In the genomic region with DNA sequence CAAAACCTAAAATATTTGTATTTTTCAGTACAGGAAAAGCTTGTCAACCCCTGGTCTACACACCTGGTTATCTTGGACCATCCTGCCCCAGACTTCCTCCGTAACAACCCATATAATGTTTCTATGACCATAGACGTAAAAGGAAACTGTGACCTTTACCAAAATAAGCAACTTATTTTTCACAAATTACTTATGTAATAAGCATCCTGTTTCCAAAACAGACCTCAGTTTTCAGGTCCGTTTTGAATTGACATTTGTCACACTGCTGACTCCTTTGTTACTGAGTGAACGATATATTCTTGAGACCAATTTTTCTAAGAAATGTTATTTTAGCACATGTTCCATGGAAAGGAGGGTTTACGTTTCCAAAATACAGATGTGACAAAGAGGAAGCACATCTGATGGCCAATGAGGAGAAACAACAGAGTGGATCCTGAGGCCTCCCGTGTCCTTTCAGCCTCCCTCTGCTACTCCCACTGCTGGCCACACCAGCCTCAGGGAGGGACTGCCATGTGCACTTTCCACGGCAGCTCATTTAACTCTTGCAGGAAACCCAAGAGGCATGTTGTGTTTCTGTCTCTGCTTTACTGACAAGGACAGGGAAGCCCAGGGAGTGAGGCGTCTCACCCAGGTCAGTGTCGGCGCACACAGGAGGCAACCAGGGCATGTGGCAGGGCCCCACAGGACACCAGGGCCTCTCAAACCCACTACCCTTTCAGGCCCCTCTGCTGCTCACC, we compare ENCODE assay signal across 1 cellular context.
TF ChIP-seq lines count a peak whose summit lies in the region.

No MANE protein-coding gene starts in this region.

TF ChIP-seq in endothelial cell of umbilical vein, 7 proteins besides CTCF, POLR2A, EP300 and RAD21 (continued from another document):
- no peak for TF ChIP-seq GATA2 (IDR thresholded peaks at IDR 0.05; ENCODE audit: insufficient read depth, insufficient read length, low read depth, low read length)
